8 cellular contexts compared by ENCODE assay signal in the genomic region with DNA sequence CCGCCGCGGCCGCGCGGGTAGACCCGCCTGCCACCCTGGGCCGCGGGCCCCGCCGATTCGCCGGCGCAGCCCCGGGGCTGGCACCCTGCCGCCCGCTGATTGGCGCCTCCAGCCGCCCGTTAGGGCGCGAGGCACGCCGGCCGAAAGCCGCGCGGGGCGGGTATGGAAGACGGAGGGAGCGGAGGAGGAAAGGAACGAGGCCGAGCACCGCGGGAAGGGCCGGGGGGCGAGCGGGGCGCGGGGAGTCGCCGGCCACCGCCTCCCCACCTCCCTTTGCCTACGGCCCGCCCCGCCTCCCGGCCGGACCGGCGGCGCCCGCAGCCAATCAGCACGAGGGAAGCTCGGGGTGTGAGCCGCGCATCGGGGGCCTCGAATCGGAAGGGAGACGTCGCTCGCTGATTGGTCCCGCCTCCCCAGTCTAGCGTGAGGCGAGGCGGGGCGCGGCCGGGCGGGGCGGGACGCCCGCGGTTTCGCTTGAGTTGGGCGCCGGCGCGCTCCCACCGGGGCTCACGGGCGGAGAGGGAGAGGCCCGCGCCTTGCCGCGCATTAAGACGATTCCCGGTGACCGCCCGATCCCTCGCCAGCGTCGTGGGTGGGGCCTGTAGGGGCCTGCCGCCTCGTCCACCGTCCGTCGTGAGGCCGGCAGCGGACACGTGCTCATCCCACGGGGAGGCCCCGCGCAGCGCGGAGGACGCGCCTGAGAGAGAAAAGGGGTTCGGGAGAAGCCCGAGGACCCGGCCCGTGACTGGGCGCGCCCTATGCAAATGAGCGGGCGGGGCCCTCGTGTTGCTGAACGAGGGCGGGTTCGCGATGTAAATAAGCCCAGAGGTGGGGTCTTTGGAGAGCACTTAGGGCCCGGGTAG. TPM values are rescaled to one million over a fixed set of nuclear protein-coding genes. Genes with fewer than 3 reads are reported as not detected.
DNase-seq lines count a peak whose midpoint lies in the region; ATAC-seq and TF ChIP-seq lines count a peak whose summit lies in the region.

No MANE protein-coding gene starts in this region.

- intact Hi-C loops in activated B cell treated with CpG ODN at 0.5 μM for 24 hours (cut with micrococcal nuclease), result loop anchor here (1.0 to 10.0 kb wide), 15 partner anchors 22 to 1964 kb away; a partner anchor contains a TSS

- in situ Hi-C loops in GM18951 (cut with MboI; ENCODE audit: low sequenced_read_pairs, unreplicated experiment), result no loop called here

- H3K4me3 Mint-ChIP-seq in activated B cell treated with CpG ODN at 0.5 μM for 24 hours, result peak overlapping the region; percentile 84

- peak; percentile 97 for DNase-seq in AG08395 (ENCODE audit: low spot score)
- peak; percentile 97 for DNase-seq in NCI-H2227 treated with DMSO at 0.1 percent for 48 hours (lab: John Stamatoyannopoulos, UW)
- peak; percentile 93 for DNase-seq in activated B cell treated with CpG ODN at 0.5 μM for 24 hours
- DNase-seq in caudate nucleus (lab: John Stamatoyannopoulos, UW), result peak; percentile 51 to 98 (median 95)
- peak; percentile 97 for DNase-seq in iris pigment epithelial cell (ENCODE audit: low read depth)
- peak; percentile 90 to 92 for DNase-seq in stimulated activated CD4-positive, alpha-beta T cell treated with anti-CD3 and anti-CD28 coated beads, Interleukin-12 subunit alpha, Interleukin-12 subunit beta, amount 100 ng/mL, for 24 hours (ENCODE audit: low read depth in 2 of 2)

- no peaks in the 10 kb centered on the region for H3K36me3 Mint-ChIP-seq in activated B cell treated with CpG ODN at 0.5 μM for 24 hours (ENCODE audit: low read depth)

- ATAC-seq in HG03175 (IDR thresholded peaks at IDR 0.05; ENCODE audit: unreplicated experiment) (peak; percentile 85), activated B cell treated with CpG ODN at 0.5 μM for 24 hours (ENCODE audit: low read depth) (peak; percentile 80)

- peak; percentile 80 for TF ChIP-seq POLR2A in GM18951 (IDR thresholded peaks at IDR 0.05; ENCODE audit: extremely low read depth, insufficient read depth, insufficient read length)

- H3K27me3 Mint-ChIP-seq in activated B cell treated with CpG ODN at 0.5 μM for 24 hours, result no peaks in the 10 kb centered on the region

- TF ChIP-seq CTCF in activated B cell treated with CpG ODN at 0.5 μM for 24 hours (IDR thresholded peaks at IDR 0.05), result no peak

- H3K4me1 Mint-ChIP-seq in activated B cell treated with CpG ODN at 0.5 μM for 24 hours, result peaks cover 36% of the 10 kb centered on the region

- peak overlapping the region; percentile 95 for H3K27ac ChIP-seq in caudate nucleus (ENCODE audit: low read depth, low read length)

- no peaks in the 10 kb centered on the region for H3K9me3 Mint-ChIP-seq in activated B cell treated with CpG ODN at 0.5 μM for 24 hours

- POLR2A ChIA-PET in activated B cell treated with CpG ODN at 0.5 μM for 24 hours (lab: Charles Lee), result interaction anchor here (0.5 to 2.1 kb wide), 8 partner anchors 16 to 1766 kb away, joined by 3 to 13 read pairs (median 4); no protein-coding TSS in a partner anchor

- CTCF ChIA-PET in activated B cell treated with CpG ODN at 0.5 μM for 24 hours (lab: Charles Lee), result no interaction called here

- peak overlapping the region; percentile 87 for H3K27ac Mint-ChIP-seq in activated B cell treated with CpG ODN at 0.5 μM for 24 hours

RNA-seq across cellular contexts. Expression of a gene that starts 0.6 kb away (rescaled TPM):
- 97.3 and 99.0 TPM in 2 replicates for total RNA-seq in activated B cell treated with CpG ODN at 0.5 μM for 24 hours

Comparison
In these comparisons a context has a peak if more than half of its experiments do, and no peak if none do; other contexts are left out.
1. Peak in every context shown above with its lines: DNase-seq, ATAC-seq and H3K27ac ChIP-seq.